In genomic region chr1:157512036-157512969, GRCh38 we compare ENCODE assay signal across 14 cellular contexts. TPM values are rescaled to one million over a fixed set of nuclear protein-coding genes. Genes with fewer than 3 reads are reported as not detected.
A peak's percentile ranks its signal among the peaks of the same experiment; 100 is the strongest.
DNase-seq lines count a peak whose midpoint lies in the region; ATAC-seq and TF ChIP-seq lines count a peak whose summit lies in the region.
"Had no signal": no experiment of that assay in that cellular context is flagged by ENCODE, and none has a peak within 500 bp of the region (broad histone marks: within the 10 kb centered on the region; RNA-seq: fewer than 3 reads in every experiment).

No MANE protein-coding gene starts in this region.

- no peaks in the 10 kb centered on the region for H3K9me3 ChIP-seq in tibial nerve

- no peaks in the 10 kb centered on the region for H3K9me3 Mint-ChIP-seq in activated T-helper 2 cell treated with anti-CD3 and anti-CD28 coated beads, Interferon-gamma antibody, Interleukin-2, Interleukin-4, amounts not matched to agents 10 μg/mL and 5 μg/mL and 100 μg/mL, durations not matched to agents 14 hours and 24 hours and 36 hours
- H3K9me3 Mint-ChIP-seq: activated T-helper 1 cell treated with anti-CD3 and anti-CD28 coated beads, Interleukin-12 subunit alpha, Interleukin-12 subunit beta, Interleukin-2, Interleukin-4 antibody, amounts not matched to agents 30 ng/mL and 10 ng/mL and 1 ng/mL, durations not matched to agents 14 hours and 24 hours and 36 hours; CD4-positive, CD25-positive, alpha-beta regulatory T cell; T-helper 1 cell treated with Interleukin-12 subunit alpha and Interleukin-12 subunit beta and Interleukin-4 antibody, amounts not matched to agents 30 μg/mL and 1 μg/mL, for 36 hours had no signal

- 77 to 92% methylated on average over 3 of the region's 3 CpGs for WGBS in tibial nerve, 2 donors

- H3K27me3 ChIP-seq in tibial nerve, result no peaks in the 10 kb centered on the region

- no peaks in the 10 kb centered on the region for H3K27me3 Mint-ChIP-seq in activated T-helper 2 cell treated with anti-CD3 and anti-CD28 coated beads, Interferon-gamma antibody, Interleukin-2, Interleukin-4, amounts not matched to agents 10 μg/mL and 5 μg/mL and 100 μg/mL, durations not matched to agents 14 hours and 24 hours and 36 hours (ENCODE audit: low read depth)

- ATAC-seq in GM18502 (IDR thresholded peaks at IDR 0.05; ENCODE audit: poor library complexity, unreplicated experiment) (peak; percentile 61), HG03159 (IDR thresholded peaks at IDR 0.05; ENCODE audit: unreplicated experiment) (peak; percentile 64)

- no peak overlapping the region for H3K27ac ChIP-seq in tibial nerve
- H3K27ac ChIP-seq: skin epidermis had no signal

- no peak for TF ChIP-seq EP300 in tibial nerve (IDR thresholded peaks at IDR 0.05)

- no peaks in the 10 kb centered on the region for H3K36me3 ChIP-seq in tibial nerve

- peaks cover 2% of the 10 kb centered on the region for H3K4me1 Mint-ChIP-seq in activated T-helper 2 cell treated with anti-CD3 and anti-CD28 coated beads, Interferon-gamma antibody, Interleukin-2, Interleukin-4, amounts not matched to agents 10 μg/mL and 5 μg/mL and 100 μg/mL, durations not matched to agents 14 hours and 24 hours and 36 hours (ENCODE audit: low read depth)

- no peak overlapping the region for H3K4me3 ChIP-seq in tibial nerve
- H3K4me3 ChIP-seq: skin epidermis had no signal

- H3K4me3 Mint-ChIP-seq in activated T-helper 2 cell treated with anti-CD3 and anti-CD28 coated beads, Interferon-gamma antibody, Interleukin-2, Interleukin-4, amounts not matched to agents 10 μg/mL and 5 μg/mL and 100 μg/mL, durations not matched to agents 14 hours and 24 hours and 36 hours (ENCODE audit: low read depth), result no peak overlapping the region
- H3K4me3 Mint-ChIP-seq: activated T-helper 1 cell treated with anti-CD3 and anti-CD28 coated beads, Interleukin-12 subunit alpha, Interleukin-12 subunit beta, Interleukin-2, Interleukin-4 antibody, amounts not matched to agents 30 ng/mL and 10 ng/mL and 1 ng/mL, durations not matched to agents 14 hours and 24 hours and 36 hours; CD4-positive, CD25-positive, alpha-beta regulatory T cell; T-helper 1 cell treated with Interleukin-12 subunit alpha and Interleukin-12 subunit beta and Interleukin-4 antibody, amounts not matched to agents 30 μg/mL and 1 μg/mL, for 36 hours had no signal

- H3K4me1 ChIP-seq in tibial nerve, result no peaks in the 10 kb centered on the region

- H3K36me3 Mint-ChIP-seq in activated T-helper 2 cell treated with anti-CD3 and anti-CD28 coated beads, Interferon-gamma antibody, Interleukin-2, Interleukin-4, amounts not matched to agents 10 μg/mL and 5 μg/mL and 100 μg/mL, durations not matched to agents 14 hours and 24 hours and 36 hours (ENCODE audit: low read depth), result no peaks in the 10 kb centered on the region
- H3K36me3 Mint-ChIP-seq: CD4-positive, CD25-positive, alpha-beta regulatory T cell had no signal

- no peak for TF ChIP-seq POLR2A in tibial nerve (IDR thresholded peaks at IDR 0.05)

- H3K27ac Mint-ChIP-seq in activated T-helper 2 cell treated with anti-CD3 and anti-CD28 coated beads, Interferon-gamma antibody, Interleukin-2, Interleukin-4, amounts not matched to agents 10 μg/mL and 5 μg/mL and 100 μg/mL, durations not matched to agents 14 hours and 24 hours and 36 hours, result no peak overlapping the region
- H3K27ac Mint-ChIP-seq: activated T-helper 1 cell treated with anti-CD3 and anti-CD28 coated beads, Interleukin-12 subunit alpha, Interleukin-12 subunit beta, Interleukin-2, Interleukin-4 antibody, amounts not matched to agents 30 ng/mL and 10 ng/mL and 1 ng/mL, durations not matched to agents 14 hours and 24 hours and 36 hours; T-helper 1 cell treated with Interleukin-12 subunit alpha and Interleukin-12 subunit beta and Interleukin-4 antibody, amounts not matched to agents 30 μg/mL and 1 μg/mL, for 36 hours had no signal

- TF ChIP-seq CTCF in GM20000 (IDR thresholded peaks at IDR 0.05; ENCODE audit: extremely low read depth, missing control alignments) (no peak), tibial nerve (IDR thresholded peaks at IDR 0.05) (no peak)

- intact Hi-C loops in activated T-helper 2 cell treated with anti-CD3 and anti-CD28 coated beads, Interferon-gamma antibody, Interleukin-2, Interleukin-4, amounts not matched to agents 10 μg/mL and 5 μg/mL and 100 μg/mL, durations not matched to agents 14 hours and 24 hours and 36 hours (cut with micrococcal nuclease), result no loop called here

- peak; percentile 54 for DNase-seq in GM20000 (ENCODE audit: low spot score)
- DNase-seq in OCI-M1 (lab: John Stamatoyannopoulos, UW), result peak; percentile 68
- DNase-seq in amniotic stem cell (lab: John Stamatoyannopoulos, UW), result no peak
- no peak for DNase-seq in activated T-helper 2 cell treated with anti-CD3 and anti-CD28 coated beads, Interferon-gamma antibody, Interleukin-2, Interleukin-4, amounts not matched to agents 10 μg/mL and 5 μg/mL and 100 μg/mL, durations not matched to agents 14 hours and 24 hours and 36 hours (ENCODE audit: low spot score)
- no peak for DNase-seq in DMS114 treated with DMSO at 0.1 percent for 48 hours (lab: John Stamatoyannopoulos, UW; ENCODE audit: unreplicated experiment)
- no peak for DNase-seq in tibial nerve (ENCODE audit: low spot score in 2 of 2)
- DNase-seq: CD4-positive, CD25-positive, alpha-beta regulatory T cell; NCI-H345 had no signal

RNA-seq across cellular contexts. Expression of gene FCRL5, which starts 40.0 kb away (rescaled TPM):
- not detected in 2 replicates for total RNA-seq in activated T-helper 2 cell treated with anti-CD3 and anti-CD28 coated beads, Interferon-gamma antibody, Interleukin-2, Interleukin-4, amounts not matched to agents 10 μg/mL and 5 μg/mL and 100 μg/mL, durations not matched to agents 14 hours and 24 hours and 36 hours
- under 1 TPM in 2 of 4 donors, not detected in 2; 0.21 to 0.30 TPM for total RNA-seq in tibial nerve
- total RNA-seq: activated T-helper 1 cell treated with anti-CD3 and anti-CD28 coated beads, Interleukin-12 subunit alpha, Interleukin-12 subunit beta, Interleukin-2, Interleukin-4 antibody, amounts not matched to agents 30 ng/mL and 10 ng/mL and 1 ng/mL, durations not matched to agents 14 hours and 24 hours and 36 hours; glomerular endothelial cell had no signal

Comparison
In these comparisons a context has a peak if more than half of its experiments do, and no peak if none do; other contexts are left out.
1. DNase-seq: peak in GM20000 (single experiment) and OCI-M1 (single experiment); none in amniotic stem cell (single experiment), activated T-helper 2 cell treated with anti-CD3 and anti-CD28 coated beads, Interferon-gamma antibody, Interleukin-2, Interleukin-4, amounts not matched to agents 10 μg/mL and 5 μg/mL and 100 μg/mL, durations not matched to agents 14 hours and 24 hours and 36 hours (single experiment), DMS114 treated with DMSO at 0.1 percent for 48 hours (single experiment) and tibial nerve (0 of 2).